ENCODE assay signal across 1 cellular context in genomic region chr17:45948881-45949624, GRCh38.
TF ChIP-seq lines count a peak whose summit lies in the region.

No MANE protein-coding gene starts in this region.

TF ChIP-seq in HepG2, 621 proteins besides CTCF, POLR2A, EP300 and RAD21 (continued from another document and continues in another):
- TF ChIP-seq STAT6 (CRISPR knock-in tag; IDR thresholded peaks at IDR 0.05; ENCODE audit: borderline replicate concordance): no peak
- TF ChIP-seq KDM5A (IDR thresholded peaks at IDR 0.05; ENCODE audit: borderline replicate concordance, low read length): no peak
- peak; percentile 80; the same call in 1 of the 2 replicates for TF ChIP-seq ZNF768 (CRISPR knock-in tag; IDR thresholded peaks at IDR 0.05)
- TF ChIP-seq ZNF362 (CRISPR knock-in tag; IDR thresholded peaks at IDR 0.05; ENCODE audit: borderline replicate concordance): peak; percentile 50; the same call in 1 of the 2 replicates
- peak; percentile 56 for TF ChIP-seq ZFY (CRISPR knock-in tag; IDR thresholded peaks at IDR 0.05)
- no peak for TF ChIP-seq ZNF670 (CRISPR knock-in tag; IDR thresholded peaks at IDR 0.05; ENCODE audit: borderline replicate concordance)
- no peak for TF ChIP-seq SYNCRIP (IDR thresholded peaks at IDR 0.05; ENCODE audit: insufficient read depth, low read depth, low read length)
- TF ChIP-seq TMF1 (CRISPR knock-in tag; IDR thresholded peaks at IDR 0.05; ENCODE audit: low read depth): no peak
- TF ChIP-seq NKX3-1 (CRISPR knock-in tag; IDR thresholded peaks at IDR 0.05): no peak
- TF ChIP-seq ZNF382 (CRISPR knock-in tag; IDR thresholded peaks at IDR 0.05; ENCODE audit: borderline replicate concordance): no peak
- no peak for TF ChIP-seq ZNF761 (CRISPR knock-in tag; conservative IDR thresholded peaks at IDR 0.05)
- peak; percentile 70 for TF ChIP-seq HOXA3 (CRISPR knock-in tag; IDR thresholded peaks at IDR 0.05)
- peak; percentile 58 for TF ChIP-seq SKI (IDR thresholded peaks at IDR 0.05; ENCODE audit: partially characterized antibody)
- TF ChIP-seq ZNF496 (CRISPR knock-in tag; IDR thresholded peaks at IDR 0.05; ENCODE audit: insufficient replicate concordance): no peak
- no peak for TF ChIP-seq GMEB2 (CRISPR knock-in tag; IDR thresholded peaks at IDR 0.05; ENCODE audit: low read depth)
- TF ChIP-seq ATF2 (CRISPR knock-in tag; IDR thresholded peaks at IDR 0.05): peak; percentile 25; the same call in 1 of the 2 replicates
- no peak for TF ChIP-seq ELF1 (CRISPR knock-in tag; IDR thresholded peaks at IDR 0.05)
- 0 out of 2 replicates have a peak, but pooled peaks have one; percentile 25 for TF ChIP-seq ZNF639 (CRISPR knock-in tag; conservative IDR thresholded peaks at IDR 0.05)
- peak; percentile 74; the same call in 1 of the 2 replicates for TF ChIP-seq MYC (CRISPR knock-in tag; IDR thresholded peaks at IDR 0.05; ENCODE audit: borderline replicate concordance)
- TF ChIP-seq ZNF577 (CRISPR knock-in tag; IDR thresholded peaks at IDR 0.05; ENCODE audit: borderline replicate concordance, low read depth): no peak
- no peak for TF ChIP-seq ZNF746 (CRISPR knock-in tag; IDR thresholded peaks at IDR 0.05)
- no peak; the same call in 1 of the 2 replicates for TF ChIP-seq TOE1 (CRISPR knock-in tag; IDR thresholded peaks at IDR 0.05)
- TF ChIP-seq KLF13 (CRISPR knock-in tag; IDR thresholded peaks at IDR 0.05): no peak
- no peak for TF ChIP-seq JUNB (CRISPR knock-in tag; IDR thresholded peaks at IDR 0.05; ENCODE audit: borderline replicate concordance)
- TF ChIP-seq GTF2F1 (IDR thresholded peaks at IDR 0.05; ENCODE audit: low read length): no peak
- no peak for TF ChIP-seq PHB2 (IDR thresholded peaks at IDR 0.05; ENCODE audit: partially characterized antibody)
- TF ChIP-seq ZNF484 (CRISPR knock-in tag; IDR thresholded peaks at IDR 0.05; ENCODE audit: borderline replicate concordance, low read depth): 0 out of 2 replicates have a peak, but pooled peaks have one; percentile 47
- no peak for TF ChIP-seq MTA3 (CRISPR knock-in tag; IDR thresholded peaks at IDR 0.05)
- TF ChIP-seq GABPA (IDR thresholded peaks at IDR 0.05; ENCODE audit: low read depth, low read length): no peak
- TF ChIP-seq GABPA (CRISPR knock-in tag; IDR thresholded peaks at IDR 0.05; ENCODE audit: low read depth): no peak
- no peak for TF ChIP-seq ZBTB46 (CRISPR knock-in tag; IDR thresholded peaks at IDR 0.05; ENCODE audit: borderline replicate concordance)
- no peak for TF ChIP-seq TRAFD1 (CRISPR knock-in tag; IDR thresholded peaks at IDR 0.05; ENCODE audit: borderline replicate concordance)
- TF ChIP-seq ZKSCAN5 (CRISPR knock-in tag; IDR thresholded peaks at IDR 0.05): no peak
- TF ChIP-seq ZNF646 (CRISPR knock-in tag; IDR thresholded peaks at IDR 0.05): no peak
- TF ChIP-seq ZFAT (CRISPR knock-in tag; conservative IDR thresholded peaks at IDR 0.05): no peak
- no peak for TF ChIP-seq ZBTB37 (CRISPR knock-in tag; IDR thresholded peaks at IDR 0.05)
- TF ChIP-seq AGO1 (IDR thresholded peaks at IDR 0.05; ENCODE audit: low read depth, low read length, poor library complexity, severe bottlenecking): peak; percentile 66
- TF ChIP-seq SMARCC2 (IDR thresholded peaks at IDR 0.05): no peak
- no peak for TF ChIP-seq TIGD3 (CRISPR knock-in tag; IDR thresholded peaks at IDR 0.05; ENCODE audit: borderline replicate concordance)
